ENCODE assay signal across 12 cellular contexts in the genomic region with DNA sequence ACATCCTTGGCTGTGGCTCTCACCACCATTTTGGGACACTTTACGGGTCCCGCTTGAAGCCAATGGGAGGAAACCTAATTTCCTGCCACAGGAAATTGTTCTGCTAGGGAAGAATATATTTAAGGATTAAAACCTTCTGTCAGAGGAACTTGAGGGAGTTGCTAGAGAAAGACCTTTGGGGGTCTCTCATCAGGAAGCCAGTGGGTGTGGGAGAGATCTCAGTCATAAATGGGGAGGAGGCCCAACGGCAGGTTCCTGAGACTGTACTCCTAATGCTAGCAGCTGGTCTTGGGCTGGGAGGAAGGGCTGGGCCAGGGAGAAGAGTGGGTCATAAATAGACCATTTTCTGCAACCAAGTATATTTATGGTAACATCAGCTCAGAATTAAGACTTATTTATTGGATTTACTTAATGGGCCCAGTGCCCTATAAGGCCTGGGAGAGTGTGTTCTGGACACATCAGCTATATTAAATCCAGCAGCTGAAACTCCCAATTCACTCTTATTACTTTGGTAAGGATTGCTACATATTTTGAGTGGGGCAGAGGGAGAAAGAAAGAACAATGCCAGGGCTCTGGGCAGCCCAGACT.
DNase-seq lines count a peak whose midpoint lies in the region; ATAC-seq, FAIRE-seq and TF ChIP-seq lines count a peak whose summit lies in the region.
"Had no signal": no experiment of that assay in that cellular context is flagged by ENCODE, and none has a peak within 500 bp of the region (broad histone marks: within the 10 kb centered on the region; RNA-seq: fewer than 3 reads in every experiment).

No MANE protein-coding gene starts in this region.

- no peak overlapping the region for H2BK120ac ChIP-seq in H1 (replicated peaks; ENCODE audit: low read depth, low read length)

- H3K4me1 Mint-ChIP-seq in activated T-cell treated with anti-CD3 and anti-CD28 coated beads, Interleukin-2, amount 50 U/mL, for 24 hours (ENCODE audit: low read depth), result peaks cover 60% of the 10 kb centered on the region
- H3K4me1 Mint-ChIP-seq in mesothelial cell of epicardium, result peaks cover 5% of the 10 kb centered on the region

- H3K79me2 ChIP-seq in H1 (ENCODE audit: control insufficient read depth in 1 of 2, insufficient read depth in 2 of 2, low read length in 2 of 2), result no peaks in the 10 kb centered on the region

- no peaks in the 10 kb centered on the region for H3K9me3 Mint-ChIP-seq in activated T-cell treated with anti-CD3 and anti-CD28 coated beads, Interleukin-2, amount 50 U/mL, for 24 hours
- H3K9me3 Mint-ChIP-seq in mesothelial cell of epicardium, result peaks cover 7% of the 10 kb centered on the region

- no peak overlapping the region for H2BK12ac ChIP-seq in H1 (ENCODE audit: low read depth, low read length)

- TF ChIP-seq EP300 in H1 (IDR thresholded peaks at IDR 0.05; ENCODE audit: borderline replicate concordance in 1 of 2, low read depth in 2 of 2, low read length in 2 of 2), result no peak

- H3K4me2 ChIP-seq in H1 (ENCODE audit: insufficient read depth in 1 of 2, low read depth in 2 of 2, low read length in 2 of 2), result no peak overlapping the region

- no peak overlapping the region for H2AFZ ChIP-seq in H1 (ENCODE audit: low read length)

- H3K36me3 Mint-ChIP-seq in activated T-cell treated with anti-CD3 and anti-CD28 coated beads, Interleukin-2, amount 50 U/mL, for 24 hours (ENCODE audit: low read depth), result peaks cover 28% of the 10 kb centered on the region
- peaks cover 20% of the 10 kb centered on the region for H3K36me3 Mint-ChIP-seq in mesothelial cell of epicardium

- H3K9me3 ChIP-seq in H1 (ENCODE audit: insufficient read depth in 2 of 2, low read depth in 1 of 2, low read length in 1 of 2) (no peaks in the 10 kb centered on the region), uterus (no peaks in the 10 kb centered on the region)
- H3K9me3 ChIP-seq: tibial nerve had no signal

- H3K14ac ChIP-seq in H1 (ENCODE audit: insufficient read length), result no peak overlapping the region

- H2AK5ac ChIP-seq in H1 (ENCODE audit: low read depth, low read length), result no peak overlapping the region

- no peak overlapping the region for H3K4ac ChIP-seq in H1 (replicated peaks; ENCODE audit: insufficient read length, low read depth, low read length)

- DNase-seq in activated T-cell treated with anti-CD3 and anti-CD28 coated beads, Interleukin-2, amount 50 U/mL, for 24 hours, result no peak
- DNase-seq in activated T-cell treated with anti-CD3 and anti-CD28 coated beads for 4 hours, result no peak
- DNase-seq in H1 (ENCODE audit: low read depth in 1 of 2, low spot score in 2 of 2), result no peak
- DNase-seq in mesothelial cell of epicardium (ENCODE audit: low spot score in 2 of 2, unreplicated experiment in 2 of 2), result no peak
- no peak for DNase-seq in uterus
- no peak for DNase-seq in SKM-1 (lab: John Stamatoyannopoulos, UW; ENCODE audit: unreplicated experiment)
- DNase-seq: caudate nucleus, NCI-H1105, NCI-H345 had no signal

- CTCF ChIA-PET in H1 (lab: Charles Lee; ENCODE audit: partially characterized antibody), result interaction anchor here (1.0 to 1.2 kb wide), 2 partner anchors 8 to 231 kb away, joined by 3 read pairs; no protein-coding TSS in a partner anchor

- ATAC-seq in SK-N-SH treated with all-trans-retinoic acid at 6 μM for 48 hours (no peak; the same call in 2 of the 3 replicates), GM18868 (IDR thresholded peaks at IDR 0.05; ENCODE audit: unreplicated experiment) (no peak)

- no peak overlapping the region for H3K4me3 Mint-ChIP-seq in activated T-cell treated with anti-CD3 and anti-CD28 coated beads, Interleukin-2, amount 50 U/mL, for 24 hours
- no peak overlapping the region for H3K4me3 Mint-ChIP-seq in mesothelial cell of epicardium

- H2BK15ac ChIP-seq in H1 (ENCODE audit: low read length), result no peak overlapping the region

- H3K4me3 ChIP-seq in H1 (ENCODE audit: extremely low read depth in 1 of 4, insufficient read depth in 2 of 4, low read depth in 3 of 4, low read length in 4 of 4), result no peak overlapping the region
- H3K4me3 ChIP-seq in uterus, result no peak overlapping the region
- H3K4me3 ChIP-seq: tibial nerve had no signal

- H3K4me1 ChIP-seq in H1 (replicated peaks in 1 of 4; ENCODE audit: control insufficient read depth in 3 of 4, insufficient read depth in 4 of 4, low read length in 3 of 4), result peaks cover 0 to 4% (median 3%) of the 10 kb centered on the region in 4 experiments; a peak in 4 of 7 replicates
- H3K4me1 ChIP-seq in uterus, result peaks cover 11% of the 10 kb centered on the region in 2 donors

- H2BK5ac ChIP-seq in H1 (ENCODE audit: low read depth, low read length), result no peak overlapping the region; the same call in 1 of the 2 replicates

- H3K27me3 ChIP-seq in H1 (replicated peaks in 1 of 4; ENCODE audit: control insufficient read depth in 3 of 4, extremely low read depth in 1 of 4, insufficient read depth in 3 of 4, low read length in 3 of 4), result no peaks in the 10 kb centered on the region
- H3K27me3 ChIP-seq in uterus, result no peaks in the 10 kb centered on the region
- H3K27me3 ChIP-seq: tibial nerve had no signal

- no peak for TF ChIP-seq CTCF in H1 (IDR thresholded peaks at IDR 0.05; ENCODE audit: control extremely low read depth in 1 of 3, insufficient read depth in 1 of 3, low read depth in 1 of 3, low read length in 3 of 3)
- no peak for TF ChIP-seq CTCF in mesothelial cell of epicardium (IDR thresholded peaks at IDR 0.05; ENCODE audit: unreplicated experiment)
- no peak for TF ChIP-seq CTCF in uterus (IDR thresholded peaks at IDR 0.05)

- no peak overlapping the region for H4K5ac ChIP-seq in H1 (ENCODE audit: insufficient read length, low read depth, low read length)

- H3K27ac Mint-ChIP-seq in activated T-cell treated with anti-CD3 and anti-CD28 coated beads, Interleukin-2, amount 50 U/mL, for 24 hours, result peak overlapping the region; percentile 26
- peak overlapping the region; percentile 57 for H3K27ac Mint-ChIP-seq in mesothelial cell of epicardium

- intact Hi-C loops in uterus (cut with DNase I; ENCODE audit: low total_unique reads), result no loop called here

- H4K91ac ChIP-seq in H1 (replicated peaks; ENCODE audit: insufficient read length, low read length), result peak overlapping the region; percentile 34

- no peaks in the 10 kb centered on the region for H3K27me3 Mint-ChIP-seq in activated T-cell treated with anti-CD3 and anti-CD28 coated beads, Interleukin-2, amount 50 U/mL, for 24 hours
- no peaks in the 10 kb centered on the region for H3K27me3 Mint-ChIP-seq in mesothelial cell of epicardium (ENCODE audit: low read depth)

- H3K23ac ChIP-seq in H1 (ENCODE audit: insufficient read length), result no peak overlapping the region

- no peaks in the 10 kb centered on the region for H4K20me1 ChIP-seq in H1 (replicated peaks in 1 of 2; ENCODE audit: control insufficient read depth in 1 of 2, insufficient read depth in 2 of 2, low read length in 2 of 2)

- no peaks in the 10 kb centered on the region for H3K36me3 ChIP-seq in H1 (ENCODE audit: control insufficient read depth in 2 of 4, insufficient read depth in 4 of 4, low read length in 3 of 4)
- no peaks in the 10 kb centered on the region for H3K36me3 ChIP-seq in uterus
- H3K36me3 ChIP-seq: tibial nerve had no signal

- no peak for TF ChIP-seq RAD21 in H1 (IDR thresholded peaks at IDR 0.05 in 1 of 2, conservative IDR thresholded peaks at IDR 0.05 in 1 of 2; ENCODE audit: low read depth in 2 of 2, low read length in 2 of 2)

- H3K9ac ChIP-seq in H1 (replicated peaks in 1 of 4; ENCODE audit: extremely low read depth in 1 of 4, low read depth in 3 of 4, low read length in 3 of 4), result no peak overlapping the region

- peak overlapping the region; percentile 40; the same call in 1 of the 2 replicates for H3K18ac ChIP-seq in H1 (ENCODE audit: extremely low read depth, low read length)

- H4K8ac ChIP-seq in H1 (ENCODE audit: extremely low read depth, insufficient read depth, low read length), result no peak overlapping the region

- TF ChIP-seq POLR2A in H1 (IDR thresholded peaks at IDR 0.05; ENCODE audit: control extremely low read depth in 1 of 2, low read depth in 2 of 2, low read length in 2 of 2) (no peak), uterus (IDR thresholded peaks at IDR 0.05) (no peak)

- peaks cover 3% of the 10 kb centered on the region; the same call in 1 of the 2 replicates for H3K23me2 ChIP-seq in H1 (ENCODE audit: low read depth, low read length)

- no peak overlapping the region for H3K27ac ChIP-seq in H1 (ENCODE audit: low read depth, low read length)
- peak overlapping the region; percentile 33 to 57 for H3K27ac ChIP-seq in uterus

- no peak overlapping the region for H2BK20ac ChIP-seq in H1 (ENCODE audit: low read length)

- H3K79me1 ChIP-seq in H1 (ENCODE audit: low read depth, low read length), result no peaks in the 10 kb centered on the region; the same call in none of the 2 replicates

- 94% methylated on average over 3 of the region's 3 CpGs; no CpG with 5 or more reads in 1 of the 2 experiments for WGBS in H1 (ENCODE audit: extremely low coverage in 1 of 2, insufficient coverage in 1 of 2, insufficient read length in 1 of 2, insufficient replicate concordance in 2 of 2, low coverage in 1 of 2, low lambda C conversion rate in 2 of 2, missing lambda C conversion rate in 1 of 2), 2 experiments

- FAIRE-seq in H1 (lab: Jason Lieb, UNC), result no peak

- H3K56ac ChIP-seq in H1 (replicated peaks; ENCODE audit: insufficient read length, low read depth, low read length), result no peak overlapping the region

- POLR2A ChIA-PET in H1 (lab: Charles Lee; ENCODE audit: partially characterized antibody), result no interaction called here

TF ChIP-seq in H1, 55 proteins besides CTCF, POLR2A, EP300 and RAD21 (continues in another document):
- TF ChIP-seq TBP (IDR thresholded peaks at IDR 0.05; ENCODE audit: low read depth, low read length), result no peak
- no peak for TF ChIP-seq BACH1 (IDR thresholded peaks at IDR 0.05; ENCODE audit: low read length)
- no peak for TF ChIP-seq SP1 (IDR thresholded peaks at IDR 0.05; ENCODE audit: low read depth, low read length)
- TF ChIP-seq BRCA1 (IDR thresholded peaks at IDR 0.05; ENCODE audit: low read depth, low read length), result no peak
- TF ChIP-seq SP4 (IDR thresholded peaks at IDR 0.05; ENCODE audit: low read length), result no peak
- no peak for TF ChIP-seq GTF2F1 (IDR thresholded peaks at IDR 0.05; ENCODE audit: borderline replicate concordance, low read depth, low read length)
- no peak for TF ChIP-seq SIRT6 (IDR thresholded peaks at IDR 0.05; ENCODE audit: low read length)

TF ChIP-seq in SK-N-SH treated with all-trans-retinoic acid at 6 μM for 48 hours, 23 proteins besides CTCF, POLR2A, EP300 and RAD21 (continues in another document):
- TF ChIP-seq SNAI2 (CRISPR knock-in tag; IDR thresholded peaks at IDR 0.05) (no peak), ZFP30 (CRISPR knock-in tag; IDR thresholded peaks at IDR 0.05) (no peak)
